ENCODE assay signal across 23 cellular contexts in the genomic region with DNA sequence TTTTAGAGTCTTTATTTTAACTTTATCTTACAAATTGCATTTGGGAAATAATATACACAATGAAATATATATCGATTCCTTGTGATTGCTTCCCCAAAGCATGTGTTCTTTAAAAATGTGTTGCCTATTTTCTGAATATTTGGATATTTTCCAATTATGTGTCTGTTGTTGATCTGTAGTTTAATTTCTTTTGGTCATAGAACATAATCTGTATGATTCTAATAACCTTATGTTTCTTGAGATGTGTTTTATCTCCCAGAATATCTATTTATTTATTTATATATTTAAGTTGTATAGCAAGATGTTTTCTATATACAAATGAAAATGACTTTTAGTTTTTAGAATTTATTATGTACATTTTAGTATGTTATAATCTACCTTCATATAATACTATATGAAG.
"Had no signal": no experiment of that assay in that cellular context is flagged by ENCODE, and none has a peak within 500 bp of the region (broad histone marks: within the 10 kb centered on the region; RNA-seq: fewer than 3 reads in every experiment).

No MANE protein-coding gene starts in this region.

- H3K4me1 ChIP-seq: SJSA1 had no signal

- H3K36me3 ChIP-seq: SJSA1 had no signal

- DNase-seq: IMR-90, Kasumi-1, MM.1S, NCI-H1092 treated with DMSO at 0.1 percent for 48 hours, NCI-H1436, NCI-H187, NCI-H2029, NCI-H2081 treated with DMSO at 0.1 percent for 48 hours, NCI-H2171, NCI-H226, NCI-H446, NCI-H510A, NCI-H524 treated with DMSO at 0.1 percent for 48 hours, NCI-H69, NCI-H774, Right ventricle myocardium superior, RPMI8226, SIG-M5 had no signal

- H3K27ac ChIP-seq: KMS-11, SJSA1, SK-N-MC had no signal

- H3K9me3 ChIP-seq: SJSA1 had no signal

- FAIRE-seq: HepG2, RCC 7860 had no signal

- H3K4me3 ChIP-seq: SJSA1, SK-N-MC had no signal

- H3K27me3 ChIP-seq: SJSA1 had no signal
